Comparison of ENCODE assay signal across 8 cellular contexts in genomic region chr6:114747995-114748625, GRCh38.
A peak's percentile ranks its signal among the peaks of the same experiment; 100 is the strongest.
DNase-seq lines count a peak whose midpoint lies in the region; ATAC-seq, FAIRE-seq and TF ChIP-seq lines count a peak whose summit lies in the region.

No MANE protein-coding gene starts in this region.

- peak overlapping the region; percentile 77 for H3K27ac Mint-ChIP-seq in astrocyte (ENCODE audit: unreplicated experiment)

- H3K27me3 ChIP-seq in astrocyte (ENCODE audit: insufficient read depth, low read length) (no peaks in the 10 kb centered on the region), keratinocyte (ENCODE audit: control insufficient read depth, extremely low read depth, insufficient read depth, low read length) (no peaks in the 10 kb centered on the region)

- H3K9ac ChIP-seq in astrocyte (ENCODE audit: low read length) = no peak overlapping the region
- no peak overlapping the region for H3K9ac ChIP-seq in keratinocyte (ENCODE audit: control insufficient read depth, extremely low read depth, insufficient read depth, low read length)

- H3K27ac ChIP-seq in astrocyte (ENCODE audit: low read depth, low read length) (peak overlapping the region; percentile 43), keratinocyte (ENCODE audit: control insufficient read depth, insufficient read depth, low read length) (no peak overlapping the region)

- H3K4me1 ChIP-seq in astrocyte (ENCODE audit: insufficient read depth, low read length) = no peaks in the 10 kb centered on the region
- no peaks in the 10 kb centered on the region for H3K4me1 ChIP-seq in keratinocyte (ENCODE audit: control insufficient read depth, extremely low read depth, insufficient read depth, low read length)

- TF ChIP-seq CTCF in astrocyte (IDR thresholded peaks at IDR 0.05; ENCODE audit: insufficient read depth, low read depth, low read length) (peak; percentile 89), keratinocyte (optimal IDR thresholded peaks at IDR 0.05 in 1 of 3, IDR thresholded peaks at IDR 0.05 in 1 of 3, conservative IDR thresholded peaks at IDR 0.05 in 1 of 3; ENCODE audit: extremely low read depth in 1 of 3, insufficient read depth in 2 of 3, low read length in 3 of 3) (peak; percentile 36 to 60 (median 50))

- H3K79me2 ChIP-seq in astrocyte (ENCODE audit: insufficient read depth, low read length) (no peaks in the 10 kb centered on the region), keratinocyte (ENCODE audit: control insufficient read depth, insufficient read depth, low read length) (no peaks in the 10 kb centered on the region)

- ATAC-seq in GM19452 (IDR thresholded peaks at IDR 0.05; ENCODE audit: unreplicated experiment) (peak; percentile 76), HG03460 (IDR thresholded peaks at IDR 0.05; ENCODE audit: unreplicated experiment) (no peak), GM21423 (IDR thresholded peaks at IDR 0.05; ENCODE audit: unreplicated experiment) (no peak)

- peaks cover 4% of the 10 kb centered on the region for H3K4me1 Mint-ChIP-seq in astrocyte (ENCODE audit: low read depth, unreplicated experiment)

- H3K36me3 ChIP-seq in astrocyte (ENCODE audit: insufficient read depth, low read length) (no peaks in the 10 kb centered on the region), keratinocyte (ENCODE audit: control insufficient read depth in 2 of 2, extremely low read depth in 1 of 2, insufficient read depth in 2 of 2, low read length in 2 of 2) (no peaks in the 10 kb centered on the region)

- no peaks in the 10 kb centered on the region for H3K27me3 Mint-ChIP-seq in astrocyte (ENCODE audit: low read depth, unreplicated experiment)

- no peaks in the 10 kb centered on the region for H4K20me1 ChIP-seq in astrocyte (ENCODE audit: insufficient read depth, low read length)
- no peaks in the 10 kb centered on the region for H4K20me1 ChIP-seq in keratinocyte (ENCODE audit: control insufficient read depth, extremely low read depth, insufficient read depth, low read length)

- H3K4me2 ChIP-seq in astrocyte (ENCODE audit: low read length) (no peak overlapping the region), keratinocyte (ENCODE audit: control insufficient read depth, extremely low read depth, insufficient read depth, low read depth, low read length) (no peak overlapping the region)

- no peaks in the 10 kb centered on the region for H3K9me1 ChIP-seq in keratinocyte (ENCODE audit: control insufficient read depth, extremely low read depth, insufficient read depth, low read length)

- H3K9me3 ChIP-seq in astrocyte (ENCODE audit: insufficient read depth, low read depth, low read length) (no peaks in the 10 kb centered on the region), keratinocyte (ENCODE audit: control insufficient read depth, low read depth, low read length) (no peaks in the 10 kb centered on the region)

- H3K9me3 Mint-ChIP-seq in astrocyte (ENCODE audit: unreplicated experiment) = no peaks in the 10 kb centered on the region

- FAIRE-seq in astrocyte (lab: Jason Lieb, UNC) = no peak
- no peak for FAIRE-seq in keratinocyte (lab: Jason Lieb, UNC)

- H3K4me3 Mint-ChIP-seq in astrocyte (ENCODE audit: unreplicated experiment) = no peak overlapping the region

- H3K4me3 ChIP-seq in astrocyte (ENCODE audit: insufficient read depth, low read depth, low read length) = no peak overlapping the region
- no peak overlapping the region for H3K4me3 ChIP-seq in keratinocyte (ENCODE audit: control insufficient read depth in 2 of 3, extremely low read depth in 1 of 3, insufficient read depth in 2 of 3, low read depth in 1 of 3, low read length in 3 of 3)

- dilution Hi-C loops in keratinocyte (cut with MboI; ENCODE audit: extremely low pct_ligation_motif_present, low sequenced_read_pairs) = no loop called here

- H3K36me3 Mint-ChIP-seq in astrocyte (ENCODE audit: low read depth, unreplicated experiment) = no peaks in the 10 kb centered on the region

- DNase-seq in DMS53 (lab: John Stamatoyannopoulos, UW) (peak; percentile 73), NCI-H1694 treated with DMSO at 0.1 percent for 48 hours (lab: John Stamatoyannopoulos, UW) (peak; percentile 15), astrocyte (ENCODE audit: low read depth) (peak; percentile 42), keratinocyte (ENCODE audit: low read depth, low spot score) (peak; percentile 2), stromal cell of bone marrow (ENCODE audit: low read depth) (peak; percentile 70)

- H2AFZ ChIP-seq in astrocyte (ENCODE audit: low read depth, low read length) (no peak overlapping the region), keratinocyte (ENCODE audit: control insufficient read depth, low read length) (no peak overlapping the region)

Comparison
In these comparisons a context has a peak if more than half of its experiments do, and no peak if none do; other contexts are left out.
1. DNase-seq: peak in every context shown above with its lines; median percentile 73 in DMS53; 70 in stromal cell of bone marrow; 42 in astrocyte; 15 in NCI-H1694 treated with DMSO at 0.1 percent for 48 hours; 2 in keratinocyte.